37 cellular contexts compared by ENCODE assay signal in the genomic region with DNA sequence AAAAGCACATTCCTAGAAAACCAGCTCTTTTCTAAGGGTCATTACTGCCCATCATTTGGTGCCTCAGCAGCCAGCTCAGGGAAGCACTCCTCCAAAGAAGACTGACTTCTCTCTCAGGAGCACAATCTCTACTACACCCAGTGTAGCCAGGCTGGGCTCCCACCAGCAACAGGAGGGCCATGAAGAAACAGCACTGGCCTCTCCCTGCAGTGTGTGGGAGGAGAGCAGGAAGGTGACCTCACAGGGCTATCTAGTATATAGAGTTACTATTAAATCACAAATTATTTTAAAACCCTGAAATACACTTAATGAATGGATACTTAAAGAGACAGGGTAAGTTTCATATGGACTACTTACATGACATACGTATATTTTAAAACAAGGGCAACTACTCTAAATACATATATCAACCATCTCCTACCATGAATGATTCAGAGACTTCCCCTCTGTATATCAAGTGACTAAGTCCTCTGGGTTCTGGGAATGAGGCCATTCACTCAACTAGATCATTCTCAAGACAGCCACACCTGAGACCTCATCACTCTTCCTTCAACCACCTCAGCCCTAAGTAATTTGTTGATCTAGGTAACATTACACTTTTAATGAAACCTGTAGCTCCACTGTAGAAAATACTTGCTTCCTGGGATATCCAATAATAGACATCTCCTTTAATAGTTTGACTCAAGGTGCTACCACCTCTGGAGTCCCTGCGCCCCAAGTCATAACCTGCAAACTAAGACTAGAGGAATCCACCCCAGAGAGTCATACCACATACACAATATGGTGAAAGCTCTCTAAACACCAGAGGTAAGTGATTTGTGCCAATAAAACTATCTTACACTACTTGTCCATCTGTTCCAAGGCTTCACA. TPM values are rescaled to one million over a fixed set of nuclear protein-coding genes. Genes with fewer than 3 reads are reported as not detected.
DNase-seq lines count a peak whose midpoint lies in the region; ATAC-seq, FAIRE-seq and TF ChIP-seq lines count a peak whose summit lies in the region.
"Had no signal": no experiment of that assay in that cellular context is flagged by ENCODE, and none has a peak within 500 bp of the region (broad histone marks: within the 10 kb centered on the region; RNA-seq: fewer than 3 reads in every experiment).

No MANE protein-coding gene starts in this region.

- H3K4me3 ChIP-seq in breast epithelium (no peak overlapping the region), K562 (no peak overlapping the region)
- H3K4me3 ChIP-seq: coronary artery, lung, PC-9, psoas muscle had no signal

- no peak for TF ChIP-seq EP300 in K562 (IDR thresholded peaks at IDR 0.05; ENCODE audit: low read length)

- H3K9me3 Mint-ChIP-seq in MCF 10A (ENCODE audit: unreplicated experiment): no peaks in the 10 kb centered on the region
- no peaks in the 10 kb centered on the region for H3K9me3 Mint-ChIP-seq in WTC11
- H3K9me3 Mint-ChIP-seq: activated CD4-positive, alpha-beta T cell treated with anti-CD3 and anti-CD28 coated beads, Interleukin-2, amount 10 ng/mL, durations not matched to agents 24 days and 14 days; natural killer cell had no signal

- no peak overlapping the region for H2AFZ ChIP-seq in K562 (ENCODE audit: low read depth, low read length)
- H2AFZ ChIP-seq: PC-9 had no signal

- H3K36me3 Mint-ChIP-seq in MCF 10A (ENCODE audit: insufficient read depth, unreplicated experiment) (no peaks in the 10 kb centered on the region), T-helper 17 cell (ENCODE audit: low read depth) (no peaks in the 10 kb centered on the region), WTC11 (no peaks in the 10 kb centered on the region)
- H3K36me3 Mint-ChIP-seq: activated naive CD8-positive, alpha-beta T cell; natural killer cell had no signal

- in situ Hi-C loops in K562 (cut with MboI): no loop called here

- H3K27me3 ChIP-seq in breast epithelium (no peaks in the 10 kb centered on the region), K562 (ENCODE audit: control insufficient read depth in 2 of 2, insufficient read depth in 2 of 2, low read length in 2 of 2) (no peaks in the 10 kb centered on the region), foreskin keratinocyte (no peaks in the 10 kb centered on the region)

- H3K36me3 ChIP-seq in breast epithelium (no peaks in the 10 kb centered on the region), K562 (ENCODE audit: control insufficient read depth, insufficient read depth, low read length) (peaks cover 89% of the 10 kb centered on the region)

- DNase-seq in MCF 10A (ENCODE audit: unreplicated experiment) (peak; percentile 48), breast epithelium (ENCODE audit: low spot score in 2 of 2) (no peak), K562 (ENCODE audit: extremely low read depth in 1 of 4, low spot score in 3 of 4) (no peak), foreskin keratinocyte (peak; percentile 39 to 89), T-helper 17 cell (no peak), erythroblast (lab: John Stamatoyannopoulos, UW) (no peak), WTC11 (ENCODE audit: low spot score) (no peak)
- DNase-seq: activated CD4-positive, alpha-beta T cell treated with anti-CD3 and anti-CD28 coated beads, Interleukin-2, amount 10 ng/mL, durations not matched to agents 24 days and 14 days; activated effector memory CD4-positive, alpha-beta T cell treated with Interleukin-2 at 50 U/mL for 16 hours; aorta; Caco-2; caudate nucleus; DMS53; effector CD8-positive, alpha-beta T cell; GDM1; natural killer cell; NCI-H1417; NCI-H2081; NCI-H2227 treated with DMSO at 0.1 percent for 48 hours; NCI-H526 treated with DMSO at 0.1 percent for 48 hours; nucleus accumbens; psoas muscle; SHP77; stimulated activated CD4-positive, alpha-beta T cell treated with anti-CD3 and anti-CD28 coated beads, Interleukin-12 subunit alpha, Interleukin-12 subunit beta, amount 100 ng/mL, for 4 hours; stimulated activated CD4-positive, alpha-beta T cell treated with anti-CD3 and anti-CD28 coated beads, Interleukin-2, amount 100 ng/mL, for 48 hours; trophoblast cell; WERI-Rb-1 had no signal

- no peak overlapping the region for H3K4me3 Mint-ChIP-seq in MCF 10A (ENCODE audit: unreplicated experiment)
- no peak overlapping the region for H3K4me3 Mint-ChIP-seq in T-helper 17 cell
- H3K4me3 Mint-ChIP-seq in WTC11: no peak overlapping the region
- H3K4me3 Mint-ChIP-seq: activated CD4-positive, alpha-beta T cell treated with anti-CD3 and anti-CD28 coated beads, Interleukin-2, amount 10 ng/mL, durations not matched to agents 24 days and 14 days; activated naive CD8-positive, alpha-beta T cell; natural killer cell had no signal

- H3K27ac Mint-ChIP-seq in MCF 10A (ENCODE audit: low read depth, unreplicated experiment): peak overlapping the region; percentile 62
- no peak overlapping the region for H3K27ac Mint-ChIP-seq in T-helper 17 cell
- no peak overlapping the region for H3K27ac Mint-ChIP-seq in WTC11
- H3K27ac Mint-ChIP-seq: activated CD4-positive, alpha-beta T cell treated with anti-CD3 and anti-CD28 coated beads, Interleukin-2, amount 10 ng/mL, durations not matched to agents 24 days and 14 days; activated naive CD8-positive, alpha-beta T cell; natural killer cell had no signal

- no peak overlapping the region for H3K4me2 ChIP-seq in K562 (ENCODE audit: insufficient read depth, low read length)
- H3K4me2 ChIP-seq: PC-9 had no signal

- no peak for TF ChIP-seq POLR2A in breast epithelium (IDR thresholded peaks at IDR 0.05)
- TF ChIP-seq POLR2A in K562 (conservative IDR thresholded peaks at IDR 0.05): no peak
- no peak for TF ChIP-seq POLR2A in erythroblast (IDR thresholded peaks at IDR 0.05; ENCODE audit: low read length)

- H3K4me1 ChIP-seq in breast epithelium: no peaks in the 10 kb centered on the region
- no peaks in the 10 kb centered on the region for H3K4me1 ChIP-seq in K562 (replicated peaks in 1 of 2; ENCODE audit: control insufficient read depth in 2 of 2, insufficient read depth in 2 of 2, low read length in 2 of 2)
- H3K4me1 ChIP-seq in foreskin keratinocyte: no peaks in the 10 kb centered on the region
- H3K4me1 ChIP-seq: Caco-2, psoas muscle had no signal

- POLR2A ChIA-PET in MCF 10A (lab: Yijun Ruan, JAX): interaction anchor here (0.8 to 1.6 kb wide), 4 partner anchors 11 to 159 kb away, joined by 3 to 4 read pairs (median 3); no protein-coding TSS in a partner anchor
- POLR2A ChIA-PET in K562 (lab: Yijun Ruan, JAX): no interaction called here
- POLR2A ChIA-PET in WTC11 (lab: Charles Lee): no interaction called here

- TSS peak; percentile 90 for BruUV-seq in MCF 10A (replicated peaks; lab: Mats Ljungman, UMichigan)
- no TSS peak for BruUV-seq in K562 (replicated peaks; lab: Mats Ljungman, UMichigan)

- WGBS in K562 (ENCODE audit: insufficient coverage, low coverage, missing lambda C conversion rate): 92% methylated on average over 2 of the region's 2 CpGs

- intact Hi-C loops in MCF 10A (cut with micrococcal nuclease): no loop called here
- intact Hi-C loops in breast epithelium (cut with DNase I; ENCODE audit: low total_unique reads): no loop called here
- intact Hi-C loops in K562 (cut with micrococcal nuclease): no loop called here

- no peak for TF ChIP-seq CTCF in MCF 10A (IDR thresholded peaks at IDR 0.05; ENCODE audit: unreplicated experiment)
- TF ChIP-seq CTCF in breast epithelium (IDR thresholded peaks at IDR 0.05): no peak
- TF ChIP-seq CTCF in K562 (IDR thresholded peaks at IDR 0.05 in 2 of 3, conservative IDR thresholded peaks at IDR 0.05 in 1 of 3; ENCODE audit: insufficient read depth in 2 of 3, low read depth in 1 of 3, low read length in 3 of 3): no peak
- TF ChIP-seq CTCF in foreskin keratinocyte (conservative IDR thresholded peaks at IDR 0.05): no peak
- no peak for TF ChIP-seq CTCF in WTC11 (IDR thresholded peaks at IDR 0.05)

- H3K4me1 Mint-ChIP-seq in MCF 10A (ENCODE audit: insufficient read depth, unreplicated experiment) (peaks cover 17% of the 10 kb centered on the region), T-helper 17 cell (no peaks in the 10 kb centered on the region), WTC11 (no peaks in the 10 kb centered on the region)
- H3K4me1 Mint-ChIP-seq: activated CD4-positive, alpha-beta T cell treated with anti-CD3 and anti-CD28 coated beads, Interleukin-2, amount 10 ng/mL, durations not matched to agents 24 days and 14 days; natural killer cell had no signal

- no peak for FAIRE-seq in K562 (lab: Jason Lieb, UNC)
- FAIRE-seq: frontal cortex had no signal

- no peaks in the 10 kb centered on the region for H3K79me2 ChIP-seq in K562 (ENCODE audit: control insufficient read depth, insufficient read depth, low read length)

- no peaks in the 10 kb centered on the region for H4K20me1 ChIP-seq in K562 (replicated peaks; ENCODE audit: control insufficient read depth, insufficient read depth, low read length)

- no peaks in the 10 kb centered on the region for H3K9me1 ChIP-seq in K562 (ENCODE audit: control insufficient read depth, insufficient read depth, low read length)

- peak; percentile 39; the same call in 2 of the 3 replicates for ATAC-seq in K562
- peak; percentile 77 for ATAC-seq in foreskin keratinocyte
- ATAC-seq in GM19467 (IDR thresholded peaks at IDR 0.05; ENCODE audit: unreplicated experiment): no peak
- ATAC-seq in T-helper 17 cell: no peak
- no peak for ATAC-seq in WTC11
- ATAC-seq: natural killer cell, psoas muscle had no signal

- H3K9me3 ChIP-seq in breast epithelium: no peaks in the 10 kb centered on the region
- H3K9me3 ChIP-seq in K562 (replicated peaks; ENCODE audit: control insufficient read depth, insufficient read depth, low read depth, low read length): no peaks in the 10 kb centered on the region
- no peaks in the 10 kb centered on the region for H3K9me3 ChIP-seq in T-helper 17 cell (ENCODE audit: control insufficient read depth, low read length, poor library complexity, severe bottlenecking)
- H3K9me3 ChIP-seq: Caco-2, psoas muscle had no signal

- TF ChIP-seq RAD21 in K562 (CRISPR knock-in tag; conservative IDR thresholded peaks at IDR 0.05 in 1 of 2, IDR thresholded peaks at IDR 0.05 in 1 of 2): no peak

- no peak overlapping the region for H3K9ac ChIP-seq in K562 (ENCODE audit: insufficient read depth in 1 of 2, low read depth in 2 of 2, low read length in 2 of 2)

- H3K27ac ChIP-seq in breast epithelium (no peak overlapping the region), K562 (ENCODE audit: extremely low read depth, low read depth, low read length) (no peak overlapping the region), foreskin keratinocyte (peak overlapping the region; percentile 55)
- H3K27ac ChIP-seq: 22Rv1, C4-2B, coronary artery, HL-60, PC-9, psoas muscle, WERI-Rb-1 had no signal

- CTCF ChIA-PET in MCF 10A (lab: Yijun Ruan, JAX): interaction anchor here (0.6 to 1.2 kb wide), 5 partner anchors 13 to 311 kb away, joined by 3 read pairs; no protein-coding TSS in a partner anchor
- CTCF ChIA-PET in K562 (lab: Yijun Ruan, JAX; ENCODE audit: low intra/inter-chr PET ratio): no interaction called here
- CTCF ChIA-PET in WTC11 (lab: Charles Lee): interaction anchor here (0.6 kb wide), 1 partner anchor 327 kb away, joined by 3 read pairs; no protein-coding TSS in a partner anchor

- H3K27me3 Mint-ChIP-seq in MCF 10A (ENCODE audit: insufficient read depth, unreplicated experiment) (no peaks in the 10 kb centered on the region), T-helper 17 cell (peaks cover 7% of the 10 kb centered on the region), WTC11 (ENCODE audit: low read depth) (no peaks in the 10 kb centered on the region; the same call in 1 of the 2 replicates)
- H3K27me3 Mint-ChIP-seq: activated CD4-positive, alpha-beta T cell treated with anti-CD3 and anti-CD28 coated beads, Interleukin-2, amount 10 ng/mL, durations not matched to agents 24 days and 14 days; activated naive CD8-positive, alpha-beta T cell had no signal

RNA-seq across cellular contexts. Expression of a gene that starts 25.2 kb away (rescaled TPM):
- 0.39 and 0.42 TPM in 2 replicates for total RNA-seq in MCF 10A (2022)
- 10 to 100 TPM in 2 of 3 donors, 1 to 10 TPM in 1; 8.8 to 20.6 (median 17.0) TPM for total RNA-seq in breast epithelium
- total RNA-seq in K562 (2011; cell fraction: chromatin; rRNA removed; ENCODE audit: low replicate concordance): 48.3 and 55.1 TPM in 2 replicates
- 26.8 and 27.0 TPM in 2 replicates for total RNA-seq in K562 (2011; cell fraction: nucleolus; rRNA removed)
- total RNA-seq in K562 (2011; cell fraction: nucleoplasm; rRNA removed): 29.4 and 61.1 TPM in 2 replicates
- total RNA-seq in K562 (2014; rRNA removed): 22.0 and 22.7 TPM in 2 replicates
- total RNA-seq in K562 (2014; rRNA removed; fragmentation: Illumina TruSeq; extraction: Trizol): 18.3 and 21.1 TPM in 2 replicates
- total RNA-seq in K562 (2015; rRNA removed; fragmentation: Illumina TruSeq; extraction: Trizol): 18.1 and 20.7 TPM in 2 replicates
- 28.0 and 32.9 TPM in 2 replicates for total RNA-seq in K562 (2021)
- 36.1 and 41.4 TPM in 2 replicates for polyA plus RNA-seq in K562 (2011; rRNA removed)
- 32.0 and 43.8 TPM in 2 replicates for polyA plus RNA-seq in K562 (2011; cell fraction: cytosol; rRNA removed)
- polyA plus RNA-seq in K562 (2011; cell fraction: nucleus; rRNA removed): 78.3 and 79.7 TPM in 2 replicates
- 18.2 and 18.7 TPM in 2 replicates for polyA plus RNA-seq in K562 (2012)
- 17.6 and 22.8 TPM in 2 replicates for polyA plus RNA-seq in K562 (2014; fragmentation: Illumina TruSeq; extraction: Trizol)
- 1 to 10 TPM; 4.0 to 4.8 TPM for polyA plus RNA-seq in K562 (2014; fragmentation: Nextera tagmentation; extraction: Ambion mirVana)
- polyA plus RNA-seq in K562 (2014; rRNA removed): 19.2 and 26.8 TPM in 2 replicates
- 71.1 and 83.2 TPM in 2 replicates for polyA minus RNA-seq in K562 (2011; rRNA and poly(A)+ RNA removed)
- 24.1 and 25.9 TPM in 2 replicates for polyA minus RNA-seq in K562 (2011; cell fraction: cytosol; rRNA and poly(A)+ RNA removed)
- polyA minus RNA-seq in K562 (2011; cell fraction: nucleus; rRNA and poly(A)+ RNA removed): 79.0 and 112 TPM in 2 replicates
- not detected in 2 replicates for total RNA-seq in foreskin keratinocyte
- not detected in 2 replicates for polyA plus RNA-seq in foreskin keratinocyte
- total RNA-seq in T-helper 17 cell: not detected
- 0.15 TPM in 1 of 3 replicates, not detected in the others for total RNA-seq in WTC11 (2021)
- total RNA-seq: activated CD4-positive, alpha-beta T cell treated with anti-CD3 and anti-CD28 coated beads, Interleukin-2, amount 10 ng/mL, durations not matched to agents 24 days and 14 days; activated CD8-positive, alpha-beta memory T cell treated with anti-CD3 and anti-CD28 coated beads for 36 hours; Caco-2; natural killer cell; PC-9 had no signal

Comparison
In these comparisons a context has a peak if more than half of its experiments do, and no peak if none do; other contexts are left out.
1. DNase-seq: peak in MCF 10A (single experiment) and foreskin keratinocyte (2 of 2); none in breast epithelium (0 of 2), K562 (0 of 4), T-helper 17 cell (0 of 3), erythroblast (0 of 2) and WTC11 (single experiment).
2. ATAC-seq: peak in K562 (single experiment) and foreskin keratinocyte (single experiment); none in GM19467 (single experiment), T-helper 17 cell (single experiment) and WTC11 (single experiment).